Comparison of ENCODE assay signal across 19 cellular contexts in genomic region chr3:6791161-6791560, GRCh38.
A peak's percentile ranks its signal among the peaks of the same experiment; 100 is the strongest.
DNase-seq lines count a peak whose midpoint lies in the region; ATAC-seq, FAIRE-seq and TF ChIP-seq lines count a peak whose summit lies in the region.
"Had no signal": no experiment of that assay in that cellular context is flagged by ENCODE, and none has a peak within 500 bp of the region (broad histone marks: within the 10 kb centered on the region; RNA-seq: fewer than 3 reads in every experiment).

No MANE protein-coding gene starts in this region.

- H3K9ac ChIP-seq in SK-N-SH (no peak overlapping the region), astrocyte (ENCODE audit: low read length) (no peak overlapping the region)

- H3K4me2 ChIP-seq in SK-N-SH (no peak overlapping the region), astrocyte (ENCODE audit: low read length) (no peak overlapping the region)

- H3K27ac Mint-ChIP-seq in astrocyte (ENCODE audit: unreplicated experiment), result no peak overlapping the region
- H3K27ac Mint-ChIP-seq: activated naive CD8-positive, alpha-beta T cell; activated T-helper 1 cell treated with anti-CD3 and anti-CD28 coated beads, Interleukin-12 subunit alpha, Interleukin-12 subunit beta, Interleukin-2, Interleukin-4 antibody, amounts not matched to agents 30 ng/mL and 10 ng/mL and 1 ng/mL, durations not matched to agents 14 hours and 24 hours and 36 hours; CD4-positive, CD25-positive, alpha-beta regulatory T cell; natural killer cell had no signal

- ATAC-seq in SK-N-SH treated with all-trans-retinoic acid at 6 μM for 48 hours (no peak), foreskin keratinocyte (no peak), gastrocnemius medialis (no peak), HG03175 (IDR thresholded peaks at IDR 0.05; ENCODE audit: unreplicated experiment) (no peak)
- ATAC-seq: heart left ventricle, natural killer cell had no signal

- no peak overlapping the region for H3K4me3 Mint-ChIP-seq in astrocyte (ENCODE audit: unreplicated experiment)
- H3K4me3 Mint-ChIP-seq: activated naive CD8-positive, alpha-beta T cell; activated T-helper 1 cell treated with anti-CD3 and anti-CD28 coated beads, Interleukin-12 subunit alpha, Interleukin-12 subunit beta, Interleukin-2, Interleukin-4 antibody, amounts not matched to agents 30 ng/mL and 10 ng/mL and 1 ng/mL, durations not matched to agents 14 hours and 24 hours and 36 hours; CD4-positive, CD25-positive, alpha-beta regulatory T cell; natural killer cell had no signal

- no peak overlapping the region for H2AFZ ChIP-seq in SK-N-SH (ENCODE audit: low read depth)
- H2AFZ ChIP-seq in astrocyte (ENCODE audit: low read depth, low read length), result no peak overlapping the region

- 4% methylated on average over 2 of the region's 2 CpGs for WGBS in SK-N-SH (ENCODE audit: low lambda C conversion rate)

- H4K20me1 ChIP-seq in SK-N-SH (ENCODE audit: insufficient read depth) (no peaks in the 10 kb centered on the region), astrocyte (ENCODE audit: insufficient read depth, low read length) (no peaks in the 10 kb centered on the region)

- H3K9me3 ChIP-seq in SK-N-SH (no peaks in the 10 kb centered on the region), astrocyte (ENCODE audit: insufficient read depth, low read depth, low read length) (no peaks in the 10 kb centered on the region), gastrocnemius medialis (no peaks in the 10 kb centered on the region)
- H3K9me3 ChIP-seq: heart left ventricle, spleen had no signal

- no peak for DNase-seq in SK-N-SH
- peak; percentile 18 for DNase-seq in astrocyte (ENCODE audit: low read depth)
- DNase-seq in foreskin keratinocyte, result no peak
- DNase-seq in gastrocnemius medialis, result no peak
- no peak for DNase-seq in brain microvascular endothelial cell
- DNase-seq in NCI-H1930 (lab: John Stamatoyannopoulos, UW), result no peak
- DNase-seq: activated CD8-positive, alpha-beta memory T cell treated with anti-CD3 and anti-CD28 coated beads for 24 hours; CD4-positive, CD25-positive, alpha-beta regulatory T cell; DMS53; heart left ventricle; islet precursor cell; natural killer cell; SHP77; spleen had no signal

- peaks cover 2% of the 10 kb centered on the region for H3K9me3 Mint-ChIP-seq in astrocyte (ENCODE audit: unreplicated experiment)
- H3K9me3 Mint-ChIP-seq: activated T-helper 1 cell treated with anti-CD3 and anti-CD28 coated beads, Interleukin-12 subunit alpha, Interleukin-12 subunit beta, Interleukin-2, Interleukin-4 antibody, amounts not matched to agents 30 ng/mL and 10 ng/mL and 1 ng/mL, durations not matched to agents 14 hours and 24 hours and 36 hours had no signal

- intact Hi-C loops in gastrocnemius medialis (cut with DNase I; ENCODE audit: low total_unique reads), result no loop called here

- H3K4me1 ChIP-seq in SK-N-SH (ENCODE audit: control insufficient read depth in 1 of 2, insufficient read depth in 2 of 2, low read depth in 1 of 2, low read length in 1 of 2), result no peaks in the 10 kb centered on the region
- no peaks in the 10 kb centered on the region for H3K4me1 ChIP-seq in astrocyte (ENCODE audit: insufficient read depth, low read length)
- H3K4me1 ChIP-seq in foreskin keratinocyte, result no peaks in the 10 kb centered on the region
- H3K4me1 ChIP-seq in gastrocnemius medialis, result no peaks in the 10 kb centered on the region
- H3K4me1 ChIP-seq: heart left ventricle, spleen had no signal

- H3K27ac ChIP-seq in SK-N-SH (ENCODE audit: low read depth in 2 of 2, low read length in 1 of 2) (no peak overlapping the region), astrocyte (ENCODE audit: low read depth, low read length) (no peak overlapping the region), foreskin keratinocyte (no peak overlapping the region), gastrocnemius medialis (no peak overlapping the region), brain microvascular endothelial cell (no peak overlapping the region)
- H3K27ac ChIP-seq: heart left ventricle, spleen had no signal

- no peak for FAIRE-seq in astrocyte (lab: Jason Lieb, UNC)
- FAIRE-seq: A204.1 had no signal

- no peaks in the 10 kb centered on the region for H3K4me1 Mint-ChIP-seq in astrocyte (ENCODE audit: low read depth, unreplicated experiment)
- H3K4me1 Mint-ChIP-seq: CD4-positive, CD25-positive, alpha-beta regulatory T cell; natural killer cell had no signal

- peak; percentile 85 for TF ChIP-seq RAD21 in SK-N-SH (IDR thresholded peaks at IDR 0.05; ENCODE audit: low read length)

- no peaks in the 10 kb centered on the region for H3F3A ChIP-seq in SK-N-SH (replicated peaks; ENCODE audit: insufficient read depth)

- in situ Hi-C loops in gastrocnemius medialis (cut with MboI; ENCODE audit: low sequenced_read_pairs in 4 of 4), result no loop called here
- in situ Hi-C loops in brain microvascular endothelial cell (cut with HindIII; ENCODE audit: low pct_ligation_motif_present, low sequenced_read_pairs), result no loop called here

- no peaks in the 10 kb centered on the region for H3K9me2 ChIP-seq in SK-N-SH

- no peaks in the 10 kb centered on the region for H3K27me3 Mint-ChIP-seq in astrocyte (ENCODE audit: low read depth, unreplicated experiment)
- H3K27me3 Mint-ChIP-seq: activated naive CD8-positive, alpha-beta T cell; CD4-positive, CD25-positive, alpha-beta regulatory T cell had no signal

- no peaks in the 10 kb centered on the region for H3K27me3 ChIP-seq in SK-N-SH (ENCODE audit: insufficient read depth)
- no peaks in the 10 kb centered on the region for H3K27me3 ChIP-seq in astrocyte (ENCODE audit: insufficient read depth, low read length)
- H3K27me3 ChIP-seq in foreskin keratinocyte, result no peaks in the 10 kb centered on the region
- no peaks in the 10 kb centered on the region for H3K27me3 ChIP-seq in gastrocnemius medialis
- no peaks in the 10 kb centered on the region for H3K27me3 ChIP-seq in brain microvascular endothelial cell (replicated peaks)
- H3K27me3 ChIP-seq: spleen had no signal

- H3K79me2 ChIP-seq in SK-N-SH (ENCODE audit: insufficient read depth), result no peaks in the 10 kb centered on the region
- no peaks in the 10 kb centered on the region for H3K79me2 ChIP-seq in astrocyte (ENCODE audit: insufficient read depth, low read length)

- TF ChIP-seq POLR2A in gastrocnemius medialis (IDR thresholded peaks at IDR 0.05), result no peak

- TF ChIP-seq CTCF in SK-N-SH (IDR thresholded peaks at IDR 0.05), result no peak
- peak; percentile 26 for TF ChIP-seq CTCF in astrocyte (IDR thresholded peaks at IDR 0.05; ENCODE audit: insufficient read depth, low read depth, low read length)
- peak; percentile 3 for TF ChIP-seq CTCF in foreskin keratinocyte (conservative IDR thresholded peaks at IDR 0.05)
- no peak for TF ChIP-seq CTCF in gastrocnemius medialis (IDR thresholded peaks at IDR 0.05 in 4 of 5, conservative IDR thresholded peaks at IDR 0.05 in 1 of 5)
- TF ChIP-seq CTCF in brain microvascular endothelial cell (IDR thresholded peaks at IDR 0.05; ENCODE audit: low read depth, low read length, missing control alignments), result no peak

- TF ChIP-seq EP300 in SK-N-SH (IDR thresholded peaks at IDR 0.05; ENCODE audit: borderline replicate concordance in 1 of 2, low read depth in 1 of 2, low read length in 1 of 2), result no peak

- no peaks in the 10 kb centered on the region for H3K36me3 ChIP-seq in SK-N-SH (replicated peaks in 1 of 2; ENCODE audit: control insufficient read depth in 1 of 2, insufficient read depth in 2 of 2, low read length in 1 of 2)
- H3K36me3 ChIP-seq in astrocyte (ENCODE audit: insufficient read depth, low read length), result no peaks in the 10 kb centered on the region
- H3K36me3 ChIP-seq in gastrocnemius medialis, result no peaks in the 10 kb centered on the region
- no peaks in the 10 kb centered on the region for H3K36me3 ChIP-seq in brain microvascular endothelial cell (replicated peaks)
- H3K36me3 ChIP-seq: heart left ventricle, spleen had no signal

- H3K4me3 ChIP-seq in SK-N-SH (ENCODE audit: low read depth in 2 of 2, low read length in 1 of 2), result no peak overlapping the region
- no peak overlapping the region for H3K4me3 ChIP-seq in astrocyte (ENCODE audit: insufficient read depth, low read depth, low read length)
- no peak overlapping the region for H3K4me3 ChIP-seq in gastrocnemius medialis
- no peak overlapping the region for H3K4me3 ChIP-seq in brain microvascular endothelial cell (ENCODE audit: low read depth, low read length)
- H3K4me3 ChIP-seq: heart left ventricle, spleen had no signal

- CTCF ChIA-PET in SK-N-SH (lab: Yijun Ruan, JAX), result interaction anchor here (0.7 to 2.4 kb wide), 11 partner anchors 10 to 1816 kb away, joined by 3 to 15 read pairs (median 3); no protein-coding TSS in a partner anchor

- POLR2A ChIA-PET in SK-N-SH (lab: Yijun Ruan, JAX), result no interaction called here

- no peaks in the 10 kb centered on the region for H3K36me3 Mint-ChIP-seq in astrocyte (ENCODE audit: low read depth, unreplicated experiment)
- H3K36me3 Mint-ChIP-seq: activated naive CD8-positive, alpha-beta T cell; CD4-positive, CD25-positive, alpha-beta regulatory T cell; natural killer cell had no signal

TF ChIP-seq in SK-N-SH, 30 proteins besides CTCF, POLR2A, EP300 and RAD21:
- peak; percentile 43; the same call in 1 of the 2 replicates for TF ChIP-seq SMC3 (IDR thresholded peaks at IDR 0.05; ENCODE audit: low read depth, low read length)
- TF ChIP-seq YY1 (IDR thresholded peaks at IDR 0.05; ENCODE audit: low read depth), result no peak
TF ChIP-seq in SK-N-SH: peak in this region for 1.

TF ChIP-seq in SK-N-SH treated with all-trans-retinoic acid at 6 μM for 48 hours, 23 proteins besides CTCF, POLR2A, EP300 and RAD21 (continues in another document):
- TF ChIP-seq SNAI2 (CRISPR knock-in tag; IDR thresholded peaks at IDR 0.05), result no peak
- TF ChIP-seq ZNF70 (CRISPR knock-in tag; IDR thresholded peaks at IDR 0.05), result no peak
- TF ChIP-seq CREB5 (CRISPR knock-in tag; IDR thresholded peaks at IDR 0.05; ENCODE audit: low read depth), result no peak

Comparison
In these comparisons a context has a peak if more than half of its experiments do, and no peak if none do; other contexts are left out.
1. CTCF ChIP-seq: peak in astrocyte (single experiment) and foreskin keratinocyte (single experiment); none in SK-N-SH (single experiment), gastrocnemius medialis (0 of 5) and brain microvascular endothelial cell (single experiment).